1 cellular context compared by ENCODE assay signal in the genomic region with DNA sequence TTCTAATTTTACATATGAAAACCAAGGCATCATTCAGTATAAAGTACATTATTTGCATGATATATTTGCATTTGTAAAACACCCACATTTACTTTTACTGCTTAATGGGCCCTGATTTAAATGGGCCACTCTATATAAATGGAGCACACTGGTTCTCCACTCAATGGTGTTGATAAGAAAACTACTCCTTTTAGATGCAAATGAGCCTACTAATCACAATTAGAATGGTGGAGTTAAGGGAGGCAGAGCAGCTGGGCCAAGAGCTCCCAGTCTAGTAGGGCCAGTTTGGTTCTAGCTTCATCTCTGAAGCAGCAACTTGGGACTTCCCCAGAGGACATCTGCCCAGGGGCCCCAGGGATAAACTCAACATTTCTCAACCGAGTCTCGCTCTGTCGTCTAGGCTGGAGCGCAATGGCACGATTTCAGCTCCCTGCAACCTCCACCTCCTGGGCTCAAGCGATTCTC.
TF ChIP-seq lines count a peak whose summit lies in the region.

No MANE protein-coding gene starts in this region.

TF ChIP-seq in H1, 55 proteins besides CTCF, POLR2A, EP300 and RAD21:
- TF ChIP-seq BCL11A (IDR thresholded peaks at IDR 0.05; ENCODE audit: low read depth in 2 of 2, low read length in 2 of 2) (no peak), TCF12 (IDR thresholded peaks at IDR 0.05; ENCODE audit: low read depth, low read length) (peak; percentile 93), EGR1 (IDR thresholded peaks at IDR 0.05; ENCODE audit: borderline replicate concordance, low read depth, low read length) (no peak), CBX8 (IDR thresholded peaks at IDR 0.05; ENCODE audit: borderline replicate concordance, low read depth, low read length) (no peak), CREB1 (IDR thresholded peaks at IDR 0.05) (no peak), ASH2L (IDR thresholded peaks at IDR 0.05; ENCODE audit: low read length) (no peak), SIX5 (IDR thresholded peaks at IDR 0.05; ENCODE audit: low read depth, low read length) (no peak), KDM1A (IDR thresholded peaks at IDR 0.05; ENCODE audit: borderline replicate concordance, low read length) (0 out of 2 replicates have a peak, but pooled peaks have one; percentile 19), CBX5 (IDR thresholded peaks at IDR 0.05; ENCODE audit: low read depth, low read length) (no peak), POU5F1 (IDR thresholded peaks at IDR 0.05; ENCODE audit: low read depth, low read length) (peak; percentile 74; the same call in 1 of the 2 replicates), SUZ12 (IDR thresholded peaks at IDR 0.05; ENCODE audit: low read length) (no peak), HDAC6 (IDR thresholded peaks at IDR 0.05; ENCODE audit: low read depth, low read length) (no peak), YY1 (IDR thresholded peaks at IDR 0.05; ENCODE audit: low read depth, low read length) (0 out of 2 replicates have a peak, but pooled peaks have one; percentile 9), MAFK (IDR thresholded peaks at IDR 0.05; ENCODE audit: low read depth, low read length) (no peak), TBP (IDR thresholded peaks at IDR 0.05; ENCODE audit: low read depth, low read length) (peak; percentile 36; the same call in 1 of the 2 replicates), SIRT6 (IDR thresholded peaks at IDR 0.05; ENCODE audit: low read length) (no peak), JUN (IDR thresholded peaks at IDR 0.05; ENCODE audit: low read depth, low read length) (0 out of 2 replicates have a peak, but pooled peaks have one; percentile 14), GABPA (IDR thresholded peaks at IDR 0.05; ENCODE audit: borderline replicate concordance, insufficient read depth, low read length) (no peak), NANOG (IDR thresholded peaks at IDR 0.05; ENCODE audit: insufficient read depth, low read depth, low read length, poor library complexity, severe bottlenecking) (peak; percentile 62), CHD1 (IDR thresholded peaks at IDR 0.05; ENCODE audit: low read depth, low read length) (no peak), CTBP2 (IDR thresholded peaks at IDR 0.05; ENCODE audit: borderline replicate concordance, insufficient read depth, insufficient read length, low read length) (peak; percentile 49), SP1 (IDR thresholded peaks at IDR 0.05; ENCODE audit: low read depth, low read length) (peak; percentile 42; the same call in 1 of the 2 replicates)
- TF ChIP-seq, protein P1, sequence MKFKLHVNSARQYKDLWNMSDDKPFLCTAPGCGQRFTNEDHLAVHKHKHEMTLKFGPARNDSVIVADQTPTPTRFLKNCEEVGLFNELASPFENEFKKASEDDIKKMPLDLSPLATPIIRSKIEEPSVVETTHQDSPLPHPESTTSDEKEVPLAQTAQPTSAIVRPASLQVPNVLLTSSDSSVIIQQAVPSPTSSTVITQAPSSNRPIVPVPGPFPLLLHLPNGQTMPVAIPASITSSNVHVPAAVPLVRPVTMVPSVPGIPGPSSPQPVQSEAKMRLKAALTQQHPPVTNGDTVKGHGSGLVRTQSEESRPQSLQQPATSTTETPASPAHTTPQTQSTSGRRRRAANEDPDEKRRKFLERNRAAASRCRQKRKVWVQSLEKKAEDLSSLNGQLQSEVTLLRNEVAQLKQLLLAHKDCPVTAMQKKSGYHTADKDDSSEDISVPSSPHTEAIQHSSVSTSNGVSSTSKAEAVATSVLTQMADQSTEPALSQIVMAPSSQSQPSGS (IDR thresholded peaks at IDR 0.05; ENCODE audit: low read length), result no peak
- TF ChIP-seq, protein P2, sequence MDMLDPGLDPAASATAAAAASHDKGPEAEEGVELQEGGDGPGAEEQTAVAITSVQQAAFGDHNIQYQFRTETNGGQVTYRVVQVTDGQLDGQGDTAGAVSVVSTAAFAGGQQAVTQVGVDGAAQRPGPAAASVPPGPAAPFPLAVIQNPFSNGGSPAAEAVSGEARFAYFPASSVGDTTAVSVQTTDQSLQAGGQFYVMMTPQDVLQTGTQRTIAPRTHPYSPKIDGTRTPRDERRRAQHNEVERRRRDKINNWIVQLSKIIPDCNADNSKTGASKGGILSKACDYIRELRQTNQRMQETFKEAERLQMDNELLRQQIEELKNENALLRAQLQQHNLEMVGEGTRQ (IDR thresholded peaks at IDR 0.05; ENCODE audit: low read length), result no peak
- TF ChIP-seq, protein P3, sequence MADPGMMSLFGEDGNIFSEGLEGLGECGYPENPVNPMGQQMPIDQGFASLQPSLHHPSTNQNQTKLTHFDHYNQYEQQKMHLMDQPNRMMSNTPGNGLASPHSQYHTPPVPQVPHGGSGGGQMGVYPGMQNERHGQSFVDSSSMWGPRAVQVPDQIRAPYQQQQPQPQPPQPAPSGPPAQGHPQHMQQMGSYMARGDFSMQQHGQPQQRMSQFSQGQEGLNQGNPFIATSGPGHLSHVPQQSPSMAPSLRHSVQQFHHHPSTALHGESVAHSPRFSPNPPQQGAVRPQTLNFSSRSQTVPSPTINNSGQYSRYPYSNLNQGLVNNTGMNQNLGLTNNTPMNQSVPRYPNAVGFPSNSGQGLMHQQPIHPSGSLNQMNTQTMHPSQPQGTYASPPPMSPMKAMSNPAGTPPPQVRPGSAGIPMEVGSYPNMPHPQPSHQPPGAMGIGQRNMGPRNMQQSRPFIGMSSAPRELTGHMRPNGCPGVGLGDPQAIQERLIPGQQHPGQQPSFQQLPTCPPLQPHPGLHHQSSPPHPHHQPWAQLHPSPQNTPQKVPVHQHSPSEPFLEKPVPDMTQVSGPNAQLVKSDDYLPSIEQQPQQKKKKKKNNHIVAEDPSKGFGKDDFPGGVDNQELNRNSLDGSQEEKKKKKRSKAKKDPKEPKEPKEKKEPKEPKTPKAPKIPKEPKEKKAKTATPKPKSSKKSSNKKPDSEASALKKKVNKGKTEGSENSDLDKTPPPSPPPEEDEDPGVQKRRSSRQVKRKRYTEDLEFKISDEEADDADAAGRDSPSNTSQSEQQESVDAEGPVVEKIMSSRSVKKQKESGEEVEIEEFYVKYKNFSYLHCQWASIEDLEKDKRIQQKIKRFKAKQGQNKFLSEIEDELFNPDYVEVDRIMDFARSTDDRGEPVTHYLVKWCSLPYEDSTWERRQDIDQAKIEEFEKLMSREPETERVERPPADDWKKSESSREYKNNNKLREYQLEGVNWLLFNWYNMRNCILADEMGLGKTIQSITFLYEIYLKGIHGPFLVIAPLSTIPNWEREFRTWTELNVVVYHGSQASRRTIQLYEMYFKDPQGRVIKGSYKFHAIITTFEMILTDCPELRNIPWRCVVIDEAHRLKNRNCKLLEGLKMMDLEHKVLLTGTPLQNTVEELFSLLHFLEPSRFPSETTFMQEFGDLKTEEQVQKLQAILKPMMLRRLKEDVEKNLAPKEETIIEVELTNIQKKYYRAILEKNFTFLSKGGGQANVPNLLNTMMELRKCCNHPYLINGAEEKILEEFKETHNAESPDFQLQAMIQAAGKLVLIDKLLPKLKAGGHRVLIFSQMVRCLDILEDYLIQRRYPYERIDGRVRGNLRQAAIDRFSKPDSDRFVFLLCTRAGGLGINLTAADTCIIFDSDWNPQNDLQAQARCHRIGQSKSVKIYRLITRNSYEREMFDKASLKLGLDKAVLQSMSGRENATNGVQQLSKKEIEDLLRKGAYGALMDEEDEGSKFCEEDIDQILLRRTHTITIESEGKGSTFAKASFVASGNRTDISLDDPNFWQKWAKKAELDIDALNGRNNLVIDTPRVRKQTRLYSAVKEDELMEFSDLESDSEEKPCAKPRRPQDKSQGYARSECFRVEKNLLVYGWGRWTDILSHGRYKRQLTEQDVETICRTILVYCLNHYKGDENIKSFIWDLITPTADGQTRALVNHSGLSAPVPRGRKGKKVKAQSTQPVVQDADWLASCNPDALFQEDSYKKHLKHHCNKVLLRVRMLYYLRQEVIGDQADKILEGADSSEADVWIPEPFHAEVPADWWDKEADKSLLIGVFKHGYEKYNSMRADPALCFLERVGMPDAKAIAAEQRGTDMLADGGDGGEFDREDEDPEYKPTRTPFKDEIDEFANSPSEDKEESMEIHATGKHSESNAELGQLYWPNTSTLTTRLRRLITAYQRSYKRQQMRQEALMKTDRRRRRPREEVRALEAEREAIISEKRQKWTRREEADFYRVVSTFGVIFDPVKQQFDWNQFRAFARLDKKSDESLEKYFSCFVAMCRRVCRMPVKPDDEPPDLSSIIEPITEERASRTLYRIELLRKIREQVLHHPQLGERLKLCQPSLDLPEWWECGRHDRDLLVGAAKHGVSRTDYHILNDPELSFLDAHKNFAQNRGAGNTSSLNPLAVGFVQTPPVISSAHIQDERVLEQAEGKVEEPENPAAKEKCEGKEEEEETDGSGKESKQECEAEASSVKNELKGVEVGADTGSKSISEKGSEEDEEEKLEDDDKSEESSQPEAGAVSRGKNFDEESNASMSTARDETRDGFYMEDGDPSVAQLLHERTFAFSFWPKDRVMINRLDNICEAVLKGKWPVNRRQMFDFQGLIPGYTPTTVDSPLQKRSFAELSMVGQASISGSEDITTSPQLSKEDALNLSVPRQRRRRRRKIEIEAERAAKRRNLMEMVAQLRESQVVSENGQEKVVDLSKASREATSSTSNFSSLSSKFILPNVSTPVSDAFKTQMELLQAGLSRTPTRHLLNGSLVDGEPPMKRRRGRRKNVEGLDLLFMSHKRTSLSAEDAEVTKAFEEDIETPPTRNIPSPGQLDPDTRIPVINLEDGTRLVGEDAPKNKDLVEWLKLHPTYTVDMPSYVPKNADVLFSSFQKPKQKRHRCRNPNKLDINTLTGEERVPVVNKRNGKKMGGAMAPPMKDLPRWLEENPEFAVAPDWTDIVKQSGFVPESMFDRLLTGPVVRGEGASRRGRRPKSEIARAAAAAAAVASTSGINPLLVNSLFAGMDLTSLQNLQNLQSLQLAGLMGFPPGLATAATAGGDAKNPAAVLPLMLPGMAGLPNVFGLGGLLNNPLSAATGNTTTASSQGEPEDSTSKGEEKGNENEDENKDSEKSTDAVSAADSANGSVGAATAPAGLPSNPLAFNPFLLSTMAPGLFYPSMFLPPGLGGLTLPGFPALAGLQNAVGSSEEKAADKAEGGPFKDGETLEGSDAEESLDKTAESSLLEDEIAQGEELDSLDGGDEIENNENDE (IDR thresholded peaks at IDR 0.05; ENCODE audit: insufficient replicate concordance, low read length), result peak; percentile 79
